Comparison of ENCODE assay signal across 1 cellular context in the genomic region with DNA sequence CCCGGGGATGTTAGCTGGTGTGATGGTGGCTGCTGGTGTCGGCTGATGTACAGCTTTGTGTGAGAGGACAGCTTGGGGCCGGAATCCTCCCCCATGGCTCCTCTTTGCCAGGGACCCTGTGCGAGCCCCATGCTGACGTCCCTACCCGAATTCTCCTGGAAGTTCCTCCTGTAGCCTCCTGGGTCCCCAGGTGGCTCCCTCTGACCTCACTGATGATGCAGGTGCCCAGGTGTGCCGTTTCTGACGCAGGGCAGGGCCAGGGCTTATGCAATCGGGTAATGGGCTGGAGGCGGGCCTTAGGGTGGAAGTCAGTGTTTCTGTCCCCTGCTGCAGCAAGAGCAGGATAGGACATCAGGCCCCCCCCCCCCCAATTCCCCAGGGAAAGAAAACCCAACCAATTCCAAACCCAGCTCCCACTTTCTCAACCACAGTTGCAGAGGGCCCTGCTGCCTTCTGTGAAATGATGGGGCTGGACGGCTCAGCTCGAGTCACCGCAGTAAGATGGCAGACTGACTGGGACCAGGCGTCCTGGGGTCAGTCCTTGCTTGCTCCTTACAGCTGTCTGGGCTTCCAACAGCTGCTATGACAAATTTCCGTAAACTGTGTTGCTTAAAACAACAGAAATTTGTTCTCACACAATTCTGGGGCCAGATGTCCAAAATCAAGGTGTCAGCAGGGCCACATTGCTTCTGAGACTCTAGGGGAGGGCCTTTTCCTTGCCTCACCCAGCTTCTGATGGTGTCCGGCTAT.
TF ChIP-seq lines count a peak whose summit lies in the region.

No MANE protein-coding gene starts in this region.

TF ChIP-seq in IMR-90, 13 proteins besides CTCF, POLR2A, EP300 and RAD21 (continued from another document):
- TF ChIP-seq, protein P1, sequence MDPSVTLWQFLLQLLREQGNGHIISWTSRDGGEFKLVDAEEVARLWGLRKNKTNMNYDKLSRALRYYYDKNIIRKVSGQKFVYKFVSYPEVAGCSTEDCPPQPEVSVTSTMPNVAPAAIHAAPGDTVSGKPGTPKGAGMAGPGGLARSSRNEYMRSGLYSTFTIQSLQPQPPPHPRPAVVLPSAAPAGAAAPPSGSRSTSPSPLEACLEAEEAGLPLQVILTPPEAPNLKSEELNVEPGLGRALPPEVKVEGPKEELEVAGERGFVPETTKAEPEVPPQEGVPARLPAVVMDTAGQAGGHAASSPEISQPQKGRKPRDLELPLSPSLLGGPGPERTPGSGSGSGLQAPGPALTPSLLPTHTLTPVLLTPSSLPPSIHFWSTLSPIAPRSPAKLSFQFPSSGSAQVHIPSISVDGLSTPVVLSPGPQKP (IDR thresholded peaks at IDR 0.05; ENCODE audit: borderline replicate concordance, low read depth, low read length) = no peak
- TF ChIP-seq MAFK (IDR thresholded peaks at IDR 0.05; ENCODE audit: low read depth, low read length) = no peak
- TF ChIP-seq BHLHE40 (IDR thresholded peaks at IDR 0.05; ENCODE audit: low read depth, low read length) = no peak
- TF ChIP-seq RFX5 (IDR thresholded peaks at IDR 0.05; ENCODE audit: low read depth, low read length) = no peak
- TF ChIP-seq SMC3 (IDR thresholded peaks at IDR 0.05; ENCODE audit: low read depth, low read length) = no peak
- TF ChIP-seq NFE2L2 (IDR thresholded peaks at IDR 0.05; ENCODE audit: low read depth, low read length) = no peak
- no peak for TF ChIP-seq RCOR1 (IDR thresholded peaks at IDR 0.05; ENCODE audit: insufficient replicate concordance, low read length)
- no peak for TF ChIP-seq MXI1 (IDR thresholded peaks at IDR 0.05; ENCODE audit: borderline replicate concordance, low read depth, low read length)
- TF ChIP-seq CEBPB (IDR thresholded peaks at IDR 0.05; ENCODE audit: low read depth, low read length) = no peak
